ENCODE assay signal across 16 cellular contexts in the genomic region with DNA sequence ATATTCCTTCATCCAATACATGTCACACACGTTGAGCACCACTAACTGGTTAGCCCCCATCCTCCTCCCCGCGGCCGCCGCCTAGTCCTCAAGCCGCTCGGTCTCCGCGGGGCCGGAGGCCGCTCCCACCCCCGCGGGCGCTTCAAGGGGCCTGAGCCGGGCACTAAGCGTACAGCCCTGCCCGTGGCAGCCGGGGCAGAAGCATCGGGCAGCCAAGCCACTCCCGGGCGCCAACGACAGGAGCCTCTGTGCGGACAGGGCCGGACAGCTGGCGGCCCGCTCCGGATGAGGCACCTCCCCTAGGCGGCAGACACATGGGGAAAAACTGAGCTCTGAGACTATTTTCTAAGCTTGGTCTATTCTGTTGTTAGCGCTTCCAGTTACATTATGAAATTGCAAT. TPM values are rescaled to one million over a fixed set of nuclear protein-coding genes. Genes with fewer than 3 reads are reported as not detected.
A peak's percentile ranks its signal among the peaks of the same experiment; 100 is the strongest.
DNase-seq lines count a peak whose midpoint lies in the region; ATAC-seq and TF ChIP-seq lines count a peak whose summit lies in the region.
"Had no signal": no experiment of that assay in that cellular context is flagged by ENCODE, and none has a peak within 500 bp of the region (broad histone marks: within the 10 kb centered on the region; RNA-seq: fewer than 3 reads in every experiment).

No MANE protein-coding gene starts in this region.

- H3K27me3 ChIP-seq in H7 (ENCODE audit: control insufficient read depth, insufficient read depth, low read length) (peaks cover 3% of the 10 kb centered on the region; the same call in 1 of the 2 replicates), left ventricle myocardium inferior (ENCODE audit: low read depth) (no peaks in the 10 kb centered on the region), gastrocnemius medialis (no peaks in the 10 kb centered on the region)

- peak in 1 of 2 donors; percentile 21 for ATAC-seq in gastrocnemius medialis
- ATAC-seq: stimulated activated naive B cell treated with anti-CD40 and anti-IgM and Interleukin-4, amounts not matched to agents 10 μg/mL and 1 μg/mL and 100 μg/mL, for 72 hours had no signal

- TF ChIP-seq CTCF in left ventricle myocardium inferior (IDR thresholded peaks at IDR 0.05; ENCODE audit: borderline replicate concordance), result no peak
- no peak for TF ChIP-seq CTCF in gastrocnemius medialis (IDR thresholded peaks at IDR 0.05 in 4 of 5, conservative IDR thresholded peaks at IDR 0.05 in 1 of 5)

- peaks cover 27% of the 10 kb centered on the region for H3K4me1 ChIP-seq in left ventricle myocardium inferior
- peaks cover 15 to 19% of the 10 kb centered on the region in 2 donors for H3K4me1 ChIP-seq in gastrocnemius medialis

- DNase-seq in H7 (peak; percentile 23), cerebellum (ENCODE audit: low spot score) (peak; percentile 22), left ventricle myocardium inferior (no peak), gastrocnemius medialis (peak in 1 of 2 donors; percentile 38), SKM-1 treated with dmso at 0.1 percent for 144 hours (lab: John Stamatoyannopoulos, UW; ENCODE audit: unreplicated experiment) (no peak), NCI-H2081 treated with DMSO at 0.1 percent for 48 hours (lab: John Stamatoyannopoulos, UW) (no peak)
- no peak for DNase-seq in activated CD4-positive, alpha-beta T cell treated with anti-CD3 and anti-CD28 coated beads for 4 hours
- DNase-seq: activated CD4-positive, alpha-beta T cell treated with anti-CD3 and anti-CD28 coated beads for 48 hours; CD4-positive, alpha-beta memory T cell; effector memory CD4-positive, alpha-beta T cell; left cardiac atrium; NCI-H1105 treated with DMSO at 0.1 percent for 48 hours; NCI-H345; PC-9; stimulated activated naive B cell treated with anti-CD40 and anti-IgM and Interleukin-4, amounts not matched to agents 10 μg/mL and 1 μg/mL and 100 μg/mL, for 72 hours; T-helper 2 cell had no signal

- in situ Hi-C loops in gastrocnemius medialis (cut with MboI; ENCODE audit: low sequenced_read_pairs in 4 of 4), result no loop called here

- H3K36me3 ChIP-seq in H7 (replicated peaks; ENCODE audit: control insufficient read depth, insufficient read depth, low read length), result no peaks in the 10 kb centered on the region
- H3K36me3 ChIP-seq in left ventricle myocardium inferior, result no peaks in the 10 kb centered on the region
- H3K36me3 ChIP-seq in gastrocnemius medialis, result no peaks in the 10 kb centered on the region

- H3K27ac ChIP-seq in left ventricle myocardium inferior (replicated peaks) (peak overlapping the region; percentile 34), gastrocnemius medialis (peak overlapping the region; percentile 33 to 71 (median 50))
- H3K27ac ChIP-seq: PC-9 had no signal

- no peak overlapping the region; the same call in 1 of the 2 replicates for H3K4me3 ChIP-seq in H7 (ENCODE audit: insufficient read depth, low read depth, low read length)
- peak overlapping the region; percentile 57 for H3K4me3 ChIP-seq in left ventricle myocardium inferior
- peak overlapping the region; percentile 34 to 47 (median 44) for H3K4me3 ChIP-seq in gastrocnemius medialis
- H3K4me3 ChIP-seq: PC-9 had no signal

- TF ChIP-seq POLR2A in gastrocnemius medialis (IDR thresholded peaks at IDR 0.05), result no peak

- peaks cover 7% of the 10 kb centered on the region for H3K9me3 ChIP-seq in left ventricle myocardium inferior (replicated peaks)
- H3K9me3 ChIP-seq in gastrocnemius medialis, result no peaks in the 10 kb centered on the region

- intact Hi-C loops in left ventricle myocardium inferior (cut with micrococcal nuclease), result no loop called here
- intact Hi-C loops in gastrocnemius medialis (cut with DNase I; ENCODE audit: low total_unique reads), result loop anchor here (2.0 kb wide), 1 partner anchor 15 kb away; no protein-coding TSS in a partner anchor

RNA-seq across cellular contexts. Expression of gene ZNF543, which starts 2.8 kb away (rescaled TPM):
- total RNA-seq in H7 (2014; rRNA removed; shearing (Covaris generic)), result 12.7 and 16.4 TPM in 2 replicates
- total RNA-seq in cerebellum, result 30.1 TPM
- 5.7 TPM for total RNA-seq in left ventricle myocardium inferior
- total RNA-seq in gastrocnemius medialis, result 10 to 100 TPM in 1 of 4 donors, 1 to 10 TPM in 3; 5.8 to 11.5 (median 8.3) TPM

RNA-seq across cellular contexts. Expression of gene ZNF304, which starts 33.6 kb away (rescaled TPM):
- 10.6 and 12.5 TPM in 2 replicates for total RNA-seq in H7 (2014; rRNA removed; shearing (Covaris generic))
- total RNA-seq in cerebellum (15.9 TPM), left ventricle myocardium inferior (8.0 TPM), gastrocnemius medialis (1 to 10 TPM; 4.1 to 6.5 (median 4.8) TPM)

RNA-seq across cellular contexts. Expression of gene ZNF460, which starts 37.2 kb away (rescaled TPM):
- 23.7 and 29.7 TPM in 2 replicates for total RNA-seq in H7 (2014; rRNA removed; shearing (Covaris generic))
- total RNA-seq in cerebellum (165 TPM), left ventricle myocardium inferior (24.0 TPM), gastrocnemius medialis (10 to 100 TPM; 20.2 to 63.3 (median 42.3) TPM)

RNA-seq across cellular contexts. Expression of gene TRAPPC2B, which starts 45.8 kb away (rescaled TPM):
- total RNA-seq in H7 (2014; rRNA removed; shearing (Covaris generic)), result 10.1 and 10.4 TPM in 2 replicates
- total RNA-seq in cerebellum (13.0 TPM), left ventricle myocardium inferior (11.4 TPM), gastrocnemius medialis (10 to 100 TPM; 34.4 to 47.4 (median 40.8) TPM)

RNA-seq across cellular contexts. Expression of gene ZNF547, which starts 45.8 kb away (rescaled TPM):
- 1.7 and 1.8 TPM in 2 replicates for total RNA-seq in H7 (2014; rRNA removed; shearing (Covaris generic))
- 11.5 TPM for total RNA-seq in cerebellum
- total RNA-seq in left ventricle myocardium inferior, result 3.6 TPM
- 1 to 10 TPM in 3 of 4 donors, under 1 TPM in 1; 0.58 to 4.4 (median 2.6) TPM for total RNA-seq in gastrocnemius medialis

Comparison
In these comparisons a context has a peak if more than half of its experiments do, and no peak if none do; other contexts are left out.
1. DNase-seq: peak in H7 (single experiment) and cerebellum (single experiment); none in left ventricle myocardium inferior (single experiment), SKM-1 treated with dmso at 0.1 percent for 144 hours (single experiment), activated CD4-positive, alpha-beta T cell treated with anti-CD3 and anti-CD28 coated beads for 4 hours (0 of 2) and NCI-H2081 treated with DMSO at 0.1 percent for 48 hours (single experiment).